ENCODE assay signal across 27 cellular contexts in the genomic region with DNA sequence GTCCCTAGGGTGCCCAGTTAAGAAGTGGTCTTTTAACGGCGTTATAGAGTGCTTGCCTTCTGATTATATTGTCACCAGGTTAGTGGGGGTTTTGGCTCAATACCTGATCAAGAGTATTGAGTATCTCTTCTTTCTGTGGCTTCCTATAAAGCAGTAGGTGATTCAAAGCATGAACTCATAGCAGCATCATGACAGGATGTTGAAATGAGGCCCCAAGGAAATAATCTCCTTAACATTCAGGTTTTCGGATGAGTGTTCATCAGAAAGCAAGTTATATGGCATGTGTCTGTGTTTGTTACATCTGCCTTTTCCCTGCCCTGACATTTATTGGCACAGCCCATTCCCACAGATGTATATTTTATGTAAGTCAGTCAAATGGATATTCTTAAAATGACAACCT.
"Had no signal": no experiment of that assay in that cellular context is flagged by ENCODE, and none has a peak within 500 bp of the region (broad histone marks: within the 10 kb centered on the region; RNA-seq: fewer than 3 reads in every experiment).

No MANE protein-coding gene starts in this region.

- H3K27me3 ChIP-seq: cardiac muscle cell had no signal

- H3K27ac ChIP-seq: cardiac muscle cell had no signal

- H3K27me3 Mint-ChIP-seq: activated CD4-positive, alpha-beta memory T cell treated with anti-CD3 and anti-CD28 coated beads for 36 hours; activated CD4-positive, alpha-beta T cell treated with anti-CD3 and anti-CD28 coated beads, Interleukin-2, amount 10 ng/mL, durations not matched to agents 24 days and 14 days; activated naive CD8-positive, alpha-beta T cell treated with anti-CD3 and anti-CD28 coated beads, Interleukin-2, amount 50 U/mL, for 24 hours; brain had no signal

- H3K36me3 Mint-ChIP-seq: brain had no signal

- H3K27ac Mint-ChIP-seq: activated CD4-positive, alpha-beta memory T cell treated with anti-CD3 and anti-CD28 coated beads for 36 hours; activated CD4-positive, alpha-beta T cell treated with anti-CD3 and anti-CD28 coated beads, Interleukin-2, amount 10 ng/mL, durations not matched to agents 24 days and 14 days; activated naive CD4-positive, alpha-beta T cell treated with anti-CD3 and anti-CD28 coated beads, Interleukin-2, amount 50 U/mL, for 72 hours; activated naive CD8-positive, alpha-beta T cell treated with anti-CD3 and anti-CD28 coated beads, Interleukin-2, amount 50 U/mL, for 24 hours; activated T-helper 1 cell treated with anti-CD3 and anti-CD28 coated beads, Interleukin-12 subunit alpha, Interleukin-12 subunit beta, Interleukin-2, Interleukin-4 antibody, amounts not matched to agents 30 ng/mL and 10 ng/mL and 1 ng/mL, durations not matched to agents 14 hours and 24 hours and 36 hours; brain; T-helper 1 cell treated with Interleukin-12 subunit alpha and Interleukin-12 subunit beta and Interleukin-4 antibody, amounts not matched to agents 30 μg/mL and 1 μg/mL, for 36 hours; WTC11 had no signal

- ATAC-seq: activated naive CD8-positive, alpha-beta T cell treated with anti-CD3 and anti-CD28 coated beads, Interleukin-2, amount 50 U/mL, for 24 hours; K562; Panc1 had no signal

- H3K4me3 Mint-ChIP-seq: activated CD4-positive, alpha-beta memory T cell treated with anti-CD3 and anti-CD28 coated beads for 36 hours; activated CD4-positive, alpha-beta T cell treated with anti-CD3 and anti-CD28 coated beads, Interleukin-2, amount 10 ng/mL, durations not matched to agents 24 days and 14 days; activated naive CD8-positive, alpha-beta T cell treated with anti-CD3 and anti-CD28 coated beads, Interleukin-2, amount 50 U/mL, for 24 hours; activated T-helper 1 cell treated with anti-CD3 and anti-CD28 coated beads, Interleukin-12 subunit alpha, Interleukin-12 subunit beta, Interleukin-2, Interleukin-4 antibody, amounts not matched to agents 30 ng/mL and 10 ng/mL and 1 ng/mL, durations not matched to agents 14 hours and 24 hours and 36 hours; brain; T-helper 1 cell treated with Interleukin-12 subunit alpha and Interleukin-12 subunit beta and Interleukin-4 antibody, amounts not matched to agents 30 μg/mL and 1 μg/mL, for 36 hours; WTC11 had no signal

- DNase-seq: activated CD4-positive, alpha-beta memory T cell treated with anti-CD3 and anti-CD28 coated beads for 36 hours; activated CD4-positive, alpha-beta T cell treated with anti-CD3 and anti-CD28 coated beads, Interleukin-2, amount 10 ng/mL, durations not matched to agents 24 days and 14 days; activated CD4-positive, CD25-positive, alpha-beta regulatory T cell treated with anti-CD3 and anti-CD28 coated beads, Interleukin-2, amount 50 U/mL, for 72 hours; activated CD8-positive, alpha-beta memory T cell treated with anti-CD3 and anti-CD28 coated beads, Interleukin-2, amount 50 U/mL, for 4 hours; activated effector memory CD4-positive, alpha-beta T cell treated with anti-CD3 and anti-CD28 coated beads, Interleukin-2, amount 50 U/mL, for 16 hours; activated naive CD4-positive, alpha-beta T cell treated with Interleukin-2 at 50 U/mL for 16 hours; activated naive CD8-positive, alpha-beta T cell treated with anti-CD3 and anti-CD28 coated beads, Interleukin-2, amount 50 U/mL, for 24 hours; amygdala; Karpas-422; NCI-H1105 treated with DMSO at 0.1 percent for 48 hours; NCI-H146; NCI-H1930; NCI-H2171 treated with DMSO at 0.1 percent for 48 hours; NCI-H226; NCI-H774; NK-92 treated with Interleukin-12 subunit alpha and Interleukin-12 subunit beta, amount 100 ng/mL, for 24 hours; OCI-M1; SHP77 treated with DMSO at 0.1 percent for 48 hours had no signal

- H3K4me1 Mint-ChIP-seq: activated CD4-positive, alpha-beta T cell treated with anti-CD3 and anti-CD28 coated beads, Interleukin-2, amount 10 ng/mL, durations not matched to agents 24 days and 14 days; brain had no signal

- FAIRE-seq: astrocyte, K562 had no signal
